ENCODE assay signal across 9 cellular contexts in the genomic region with DNA sequence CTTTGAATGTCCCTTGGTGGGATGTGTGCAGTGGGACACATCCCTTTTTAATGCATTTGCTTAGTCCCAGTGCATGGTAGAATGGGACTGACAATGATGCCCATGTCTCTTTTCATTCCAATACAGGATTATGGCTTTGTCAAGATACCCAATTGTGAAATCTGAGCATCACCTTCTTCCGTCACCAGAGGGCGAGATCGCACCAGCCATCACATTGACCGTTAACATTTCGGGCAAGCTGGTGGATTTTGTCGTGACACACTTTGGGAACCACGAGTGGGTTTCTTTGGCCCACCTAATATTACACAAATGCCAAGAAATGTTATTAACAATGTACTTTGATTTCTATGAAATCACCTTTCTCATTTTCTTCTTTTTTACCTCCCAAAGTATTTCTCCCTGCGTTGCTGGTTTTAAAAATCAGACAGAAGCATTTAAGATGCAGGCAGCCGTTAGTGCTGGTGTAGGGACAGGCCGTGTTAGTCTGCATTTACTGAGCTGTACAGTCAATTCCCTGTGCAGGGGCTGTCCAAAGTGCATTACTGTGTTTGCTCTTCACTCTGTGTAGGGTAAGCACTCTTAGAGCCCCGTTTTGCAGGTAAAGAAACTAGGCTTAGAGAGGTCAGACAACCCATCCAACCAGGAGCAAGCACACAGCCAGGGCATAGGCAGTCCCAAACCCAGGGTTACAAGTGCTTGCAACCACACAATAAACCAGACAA. TPM values are rescaled to one million over a fixed set of nuclear protein-coding genes. Genes with fewer than 3 reads are reported as not detected.
DNase-seq lines count a peak whose midpoint lies in the region; ATAC-seq, FAIRE-seq and TF ChIP-seq lines count a peak whose summit lies in the region.
"Had no signal": no experiment of that assay in that cellular context is flagged by ENCODE, and none has a peak within 500 bp of the region (broad histone marks: within the 10 kb centered on the region; RNA-seq: fewer than 3 reads in every experiment).

No MANE protein-coding gene starts in this region.

- no peaks in the 10 kb centered on the region for H3K36me3 Mint-ChIP-seq in activated CD4-positive, alpha-beta memory T cell treated with anti-CD3 and anti-CD28 coated beads for 36 hours
- no peaks in the 10 kb centered on the region for H3K36me3 Mint-ChIP-seq in activated CD4-positive, alpha-beta memory T cell treated with anti-CD3 and anti-CD28 coated beads, Interleukin-2, amount 10 ng/mL, durations not matched to agents 7 days and 5 days (ENCODE audit: low read depth)
- no peaks in the 10 kb centered on the region for H3K36me3 Mint-ChIP-seq in activated naive CD8-positive, alpha-beta T cell treated with anti-CD3 and anti-CD28 coated beads for 36 hours

- H3K9me3 Mint-ChIP-seq in activated CD4-positive, alpha-beta memory T cell treated with anti-CD3 and anti-CD28 coated beads for 36 hours, result no peaks in the 10 kb centered on the region
- H3K9me3 Mint-ChIP-seq in activated CD4-positive, alpha-beta memory T cell treated with anti-CD3 and anti-CD28 coated beads, Interleukin-2, amount 10 ng/mL, durations not matched to agents 7 days and 5 days, result no peaks in the 10 kb centered on the region
- no peaks in the 10 kb centered on the region for H3K9me3 Mint-ChIP-seq in activated naive CD8-positive, alpha-beta T cell treated with anti-CD3 and anti-CD28 coated beads for 36 hours
- H3K9me3 Mint-ChIP-seq: central memory CD8-positive, alpha-beta T cell had no signal

- WGBS in pancreas, 2 donors, result 21 to 25% methylated on average over 11 of the region's 11 CpGs

- H3K4me1 Mint-ChIP-seq in activated CD4-positive, alpha-beta memory T cell treated with anti-CD3 and anti-CD28 coated beads for 36 hours (ENCODE audit: low read depth), result no peaks in the 10 kb centered on the region
- H3K4me1 Mint-ChIP-seq in activated CD4-positive, alpha-beta memory T cell treated with anti-CD3 and anti-CD28 coated beads, Interleukin-2, amount 10 ng/mL, durations not matched to agents 7 days and 5 days, result no peaks in the 10 kb centered on the region
- no peaks in the 10 kb centered on the region for H3K4me1 Mint-ChIP-seq in activated naive CD8-positive, alpha-beta T cell treated with anti-CD3 and anti-CD28 coated beads for 36 hours
- H3K4me1 Mint-ChIP-seq: central memory CD8-positive, alpha-beta T cell had no signal

- FAIRE-seq in pancreas (lab: Jason Lieb, UNC), result no peak

- peaks cover 0 to 3% (median 0%) of the 10 kb centered on the region in 4 donors for H3K27me3 ChIP-seq in pancreas

- H3K4me3 Mint-ChIP-seq in activated CD4-positive, alpha-beta memory T cell treated with anti-CD3 and anti-CD28 coated beads for 36 hours, result no peak overlapping the region
- H3K4me3 Mint-ChIP-seq in activated CD4-positive, alpha-beta memory T cell treated with anti-CD3 and anti-CD28 coated beads, Interleukin-2, amount 10 ng/mL, durations not matched to agents 7 days and 5 days, result no peak overlapping the region
- no peak overlapping the region for H3K4me3 Mint-ChIP-seq in activated naive CD8-positive, alpha-beta T cell treated with anti-CD3 and anti-CD28 coated beads for 36 hours
- H3K4me3 Mint-ChIP-seq: central memory CD8-positive, alpha-beta T cell had no signal

- H3K27ac Mint-ChIP-seq in activated CD4-positive, alpha-beta memory T cell treated with anti-CD3 and anti-CD28 coated beads for 36 hours, result no peak overlapping the region
- no peak overlapping the region for H3K27ac Mint-ChIP-seq in activated CD4-positive, alpha-beta memory T cell treated with anti-CD3 and anti-CD28 coated beads, Interleukin-2, amount 10 ng/mL, durations not matched to agents 7 days and 5 days
- no peak overlapping the region for H3K27ac Mint-ChIP-seq in activated naive CD8-positive, alpha-beta T cell treated with anti-CD3 and anti-CD28 coated beads for 36 hours

- peaks cover 4% of the 10 kb centered on the region for H3K27me3 Mint-ChIP-seq in activated CD4-positive, alpha-beta memory T cell treated with anti-CD3 and anti-CD28 coated beads for 36 hours
- H3K27me3 Mint-ChIP-seq in activated CD4-positive, alpha-beta memory T cell treated with anti-CD3 and anti-CD28 coated beads, Interleukin-2, amount 10 ng/mL, durations not matched to agents 7 days and 5 days, result peaks cover 2% of the 10 kb centered on the region
- H3K27me3 Mint-ChIP-seq in activated naive CD8-positive, alpha-beta T cell treated with anti-CD3 and anti-CD28 coated beads for 36 hours, result peaks cover 28% of the 10 kb centered on the region

- H3K36me3 ChIP-seq in pancreas, result no peaks in the 10 kb centered on the region

- POLR2A ChIA-PET in activated CD4-positive, alpha-beta memory T cell treated with anti-CD3 and anti-CD28 coated beads for 36 hours (lab: Charles Lee), result no interaction called here
- POLR2A ChIA-PET in activated CD4-positive, alpha-beta memory T cell treated with anti-CD3 and anti-CD28 coated beads, Interleukin-2, amount 10 ng/mL, durations not matched to agents 7 days and 5 days (lab: Charles Lee), result no interaction called here

- H3K9me3 ChIP-seq in pancreas, result no peaks in the 10 kb centered on the region

- CTCF ChIA-PET in activated CD4-positive, alpha-beta memory T cell treated with anti-CD3 and anti-CD28 coated beads for 36 hours (lab: Charles Lee), result no interaction called here
- CTCF ChIA-PET in activated CD4-positive, alpha-beta memory T cell treated with anti-CD3 and anti-CD28 coated beads, Interleukin-2, amount 10 ng/mL, durations not matched to agents 7 days and 5 days (lab: Charles Lee), result no interaction called here

- no peaks in the 10 kb centered on the region for H3K4me1 ChIP-seq in pancreas

- H3K4me3 ChIP-seq in pancreas, result no peak overlapping the region

- ATAC-seq in pancreas (no peak), GM19463 (IDR thresholded peaks at IDR 0.05; ENCODE audit: unreplicated experiment) (no peak)

- intact Hi-C loops in activated CD4-positive, alpha-beta memory T cell treated with anti-CD3 and anti-CD28 coated beads for 36 hours (cut with micrococcal nuclease), result no loop called here
- intact Hi-C loops in pancreas (cut with DNase I), result no loop called here

- no peak overlapping the region for H3K27ac ChIP-seq in pancreas

- TF ChIP-seq CTCF in pancreas (IDR thresholded peaks at IDR 0.05), result peak in 1 of 4 donors; percentile 6

- DNase-seq in activated CD4-positive, alpha-beta memory T cell treated with anti-CD3 and anti-CD28 coated beads for 36 hours, result peak; percentile 20
- no peak for DNase-seq in activated CD4-positive, alpha-beta memory T cell treated with anti-CD3 and anti-CD28 coated beads, Interleukin-2, amount 10 ng/mL, durations not matched to agents 7 days and 5 days
- DNase-seq in KG1 (lab: John Stamatoyannopoulos, UW), result peak; percentile 15
- peak; percentile 1 for DNase-seq in activated naive CD8-positive, alpha-beta T cell treated with anti-CD3 and anti-CD28 coated beads for 36 hours
- DNase-seq in medulla oblongata (ENCODE audit: extremely low spot score), result peak; percentile 61
- no peak for DNase-seq in pancreas
- no peak for DNase-seq in retina

RNA-seq across cellular contexts. Expression of a gene that starts 46.5 kb away (rescaled TPM):
- not detected for total RNA-seq in activated CD4-positive, alpha-beta memory T cell treated with anti-CD3 and anti-CD28 coated beads for 36 hours
- total RNA-seq in activated CD4-positive, alpha-beta memory T cell treated with anti-CD3 and anti-CD28 coated beads, Interleukin-2, amount 10 ng/mL, durations not matched to agents 7 days and 5 days, result not detected
- total RNA-seq in activated naive CD8-positive, alpha-beta T cell treated with anti-CD3 and anti-CD28 coated beads for 36 hours, result not detected
- under 1 TPM in 1 of 6 donors, not detected in 5; 0.06 TPM for total RNA-seq in pancreas
- polyA plus RNA-seq in pancreas, result not detected

Comparison
In these comparisons a context has a peak if more than half of its experiments do, and no peak if none do; other contexts are left out.
1. DNase-seq: peak in activated CD4-positive, alpha-beta memory T cell treated with anti-CD3 and anti-CD28 coated beads for 36 hours (single experiment), KG1 (single experiment), activated naive CD8-positive, alpha-beta T cell treated with anti-CD3 and anti-CD28 coated beads for 36 hours (single experiment) and medulla oblongata (single experiment); none in activated CD4-positive, alpha-beta memory T cell treated with anti-CD3 and anti-CD28 coated beads, Interleukin-2, amount 10 ng/mL, durations not matched to agents 7 days and 5 days (single experiment), pancreas (0 of 6) and retina (single experiment).